10 cellular contexts compared by ENCODE assay signal in the genomic region with DNA sequence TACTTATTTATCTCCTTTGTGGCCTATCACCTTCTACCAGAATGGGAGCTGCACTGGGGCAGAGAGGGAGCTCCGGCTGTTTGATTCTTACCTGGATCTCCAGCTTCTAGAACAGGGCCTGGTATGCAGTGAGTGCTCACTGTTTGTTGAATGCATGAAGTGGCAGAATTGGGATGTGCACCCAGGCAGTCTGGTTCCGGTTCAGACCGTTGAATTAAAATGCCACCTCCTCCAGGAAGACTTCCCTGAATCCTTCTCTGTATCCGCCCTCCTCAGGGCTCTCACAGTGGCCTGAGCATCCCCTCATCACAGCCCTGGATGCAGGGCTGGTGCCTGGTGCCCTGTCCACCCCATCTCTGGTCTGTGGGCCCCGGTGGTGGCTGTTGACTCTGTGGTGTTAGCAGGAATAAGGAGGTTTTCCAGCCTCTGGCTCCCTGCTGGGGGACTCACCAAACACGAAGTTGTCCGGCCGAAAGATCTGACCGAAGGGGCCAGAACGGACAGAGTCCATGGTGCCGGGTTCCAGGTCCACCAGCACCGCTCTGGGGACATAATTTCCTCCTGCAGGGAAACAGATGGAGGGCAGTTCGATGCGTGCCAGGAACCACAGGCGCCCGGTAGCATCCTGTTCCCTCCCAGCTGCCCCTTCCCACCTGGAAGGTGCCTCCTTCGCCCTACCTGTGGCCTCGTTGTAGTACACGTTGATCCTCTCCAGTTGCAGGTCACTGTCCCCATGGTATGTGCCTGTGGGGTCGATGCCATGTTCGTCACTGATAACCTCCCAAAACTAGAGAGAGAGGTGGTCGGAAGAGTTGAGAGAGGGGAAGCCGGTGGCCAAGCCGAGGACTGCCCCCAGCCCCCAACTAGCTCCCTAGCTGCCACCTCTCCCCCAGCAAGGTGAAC. TPM values are rescaled to one million over a fixed set of nuclear protein-coding genes. Genes with fewer than 3 reads are reported as not detected.
DNase-seq lines count a peak whose midpoint lies in the region; ATAC-seq and TF ChIP-seq lines count a peak whose summit lies in the region.
"Had no signal": no experiment of that assay in that cellular context is flagged by ENCODE, and none has a peak within 500 bp of the region (broad histone marks: within the 10 kb centered on the region; RNA-seq: fewer than 3 reads in every experiment).

No MANE protein-coding gene starts in this region.

- H2BK120ac ChIP-seq in neuronal stem cell (ENCODE audit: low read depth, low read length) = peak overlapping the region; percentile 74

- WGBS in neuronal stem cell (ENCODE audit: extremely low coverage in 2 of 2, insufficient read length in 2 of 2, insufficient replicate concordance in 1 of 2), 2 donors = no CpG with 5 or more reads among the region's 24 CpGs
- whole genome bisulfite sequencing in upper lobe of left lung, 2 donors = 65 to 70% methylated on average over 13 to 24 of the region's 24 CpGs

- H2AFZ ChIP-seq in Loucy (ENCODE audit: low read length) (no peak overlapping the region), neuronal stem cell (ENCODE audit: low read length) (peak overlapping the region; percentile 93)
- H2AFZ ChIP-seq: PC-9 had no signal

- H4K91ac ChIP-seq in neuronal stem cell (ENCODE audit: low read depth, low read length, poor library complexity) = peak overlapping the region; percentile 85

- TF ChIP-seq EP300 in upper lobe of left lung (IDR thresholded peaks at IDR 0.05) = no peak

- no peaks in the 10 kb centered on the region for H3K79me1 ChIP-seq in neuronal stem cell (ENCODE audit: low read depth, low read length)

- no peak overlapping the region for H3K27ac Mint-ChIP-seq in dendritic cell treated with granulocyte-macrophage colony-stimulating factor and Interleukin-4, amounts not matched to agents 40 ng/mL and 50 ng/mL, for 4 days

- H3K4ac ChIP-seq in neuronal stem cell (ENCODE audit: low read length) = no peak overlapping the region

- H3K14ac ChIP-seq in neuronal stem cell (ENCODE audit: low read length) = peak overlapping the region; percentile 100

- no peaks in the 10 kb centered on the region for H3K79me2 ChIP-seq in DOHH2 (ENCODE audit: control insufficient read depth, low read length)
- no peaks in the 10 kb centered on the region for H3K79me2 ChIP-seq in Loucy (ENCODE audit: insufficient read depth, low read length)

- peaks cover 18% of the 10 kb centered on the region for H3K4me1 ChIP-seq in DOHH2 (ENCODE audit: control insufficient read depth, low read length)
- H3K4me1 ChIP-seq in Loucy (ENCODE audit: insufficient read depth, low read length, poor library complexity, severe bottlenecking) = peaks cover 9% of the 10 kb centered on the region
- H3K4me1 ChIP-seq in neuronal stem cell (ENCODE audit: control insufficient read depth in 2 of 2, insufficient read depth in 1 of 2, low read depth in 1 of 2, low read length in 2 of 2) = peaks cover 0 to 2% of the 10 kb centered on the region in 2 donors
- peaks cover 11 to 15% (median 11%) of the 10 kb centered on the region in 4 donors for H3K4me1 ChIP-seq in upper lobe of left lung

- DNase-seq in neuronal stem cell (ENCODE audit: low spot score) (no peak), OCI-M1 (lab: John Stamatoyannopoulos, UW) (no peak), amniotic stem cell (lab: John Stamatoyannopoulos, UW) (no peak), upper lobe of left lung (no peak)
- no peak for DNase-seq in activated CD4-positive, CD25-positive, alpha-beta regulatory T cell treated with anti-CD3 and anti-CD28 coated beads, Interleukin-2, amount 50 U/mL, for 72 hours
- DNase-seq: PC-9 had no signal

- TF ChIP-seq POLR2A in upper lobe of left lung (IDR thresholded peaks at IDR 0.05) = no peak

- H4K8ac ChIP-seq in neuronal stem cell (ENCODE audit: low read depth, low read length) = no peak overlapping the region

- H3K4me2 ChIP-seq in DOHH2 (ENCODE audit: low read length) (peak overlapping the region; percentile 65), Loucy (ENCODE audit: low read depth, low read length, poor library complexity, severe bottlenecking) (peak overlapping the region; percentile 70), neuronal stem cell (ENCODE audit: insufficient read depth, low read length, poor library complexity, severe bottlenecking) (peak overlapping the region; percentile 94)
- H3K4me2 ChIP-seq: PC-9 had no signal

- H3K4me3 ChIP-seq in DOHH2 (ENCODE audit: low read length) (peak overlapping the region; percentile 72; the same call in 1 of the 2 replicates), Loucy (ENCODE audit: low read length, poor library complexity, severe bottlenecking) (peak overlapping the region; percentile 71), neuronal stem cell (ENCODE audit: low read length in 2 of 2) (peak overlapping the region; percentile 31 to 97), upper lobe of left lung (peak overlapping the region in 1 of 4 donors; percentile 39)
- H3K4me3 ChIP-seq: PC-9 had no signal

- H3K9me3 Mint-ChIP-seq in dendritic cell treated with granulocyte-macrophage colony-stimulating factor and Interleukin-4, amounts not matched to agents 40 ng/mL and 50 ng/mL, for 4 days = no peaks in the 10 kb centered on the region

- H3K4me3 Mint-ChIP-seq in dendritic cell treated with granulocyte-macrophage colony-stimulating factor and Interleukin-4, amounts not matched to agents 40 ng/mL and 50 ng/mL, for 4 days = peak overlapping the region; percentile 35

- H2BK15ac ChIP-seq in neuronal stem cell (ENCODE audit: low read length) = peak overlapping the region; percentile 98

- H2AK5ac ChIP-seq in neuronal stem cell (ENCODE audit: low read depth, low read length) = peak overlapping the region; percentile 20

- no peak for ATAC-seq in upper lobe of left lung (ENCODE audit: low FRiP score in 2 of 2)

- peak overlapping the region; percentile 92 for H3K23ac ChIP-seq in neuronal stem cell (ENCODE audit: low read depth, low read length, poor library complexity)

- H3K18ac ChIP-seq in neuronal stem cell (ENCODE audit: low read length) = peak overlapping the region; percentile 95

- H3K27me3 ChIP-seq in DOHH2 (ENCODE audit: control insufficient read depth, low read length) (peaks cover 34% of the 10 kb centered on the region), Loucy (ENCODE audit: insufficient read depth, low read length, poor library complexity, severe bottlenecking) (no peaks in the 10 kb centered on the region), neuronal stem cell (ENCODE audit: control insufficient read depth in 3 of 3, insufficient read depth in 3 of 3, low read depth in 1 of 3, low read length in 3 of 3) (peaks cover 2 to 52% (median 11%) of the 10 kb centered on the region in 3 experiments), upper lobe of left lung (peaks cover 0 to 19% (median 9%) of the 10 kb centered on the region in 4 donors)

- H3K9me3 ChIP-seq in DOHH2 (ENCODE audit: control insufficient read depth, insufficient read depth, low read length) (no peaks in the 10 kb centered on the region), Loucy (ENCODE audit: insufficient read depth, low read depth, low read length) (no peaks in the 10 kb centered on the region), neuronal stem cell (replicated peaks in 1 of 2; ENCODE audit: control insufficient read depth in 2 of 2, insufficient read depth in 1 of 2, low read depth in 1 of 2, low read length in 2 of 2) (peaks cover 0 to 2% of the 10 kb centered on the region in 2 donors), upper lobe of left lung (no peaks in the 10 kb centered on the region)

- H3K9ac ChIP-seq in Loucy (ENCODE audit: low read depth, low read length, poor library complexity, severe bottlenecking) = no peak overlapping the region
- H3K9ac ChIP-seq in neuronal stem cell (ENCODE audit: low read depth, low read length, poor library complexity) = peak overlapping the region; percentile 97

- TF ChIP-seq CTCF in DOHH2 (IDR thresholded peaks at IDR 0.05; ENCODE audit: low read depth, low read length, poor library complexity, severe bottlenecking) (no peak), Loucy (conservative IDR thresholded peaks at IDR 0.05; ENCODE audit: low read length) (no peak), upper lobe of left lung (IDR thresholded peaks at IDR 0.05) (no peak)

- intact Hi-C loops in dendritic cell treated with granulocyte-macrophage colony-stimulating factor and Interleukin-4, amounts not matched to agents 40 ng/mL and 50 ng/mL, for 4 days (cut with micrococcal nuclease) = no loop called here

- H3K9me2 ChIP-seq in DOHH2 (replicated peaks; ENCODE audit: control insufficient read depth, low read length) = no peaks in the 10 kb centered on the region
- no peaks in the 10 kb centered on the region for H3K9me2 ChIP-seq in Loucy (replicated peaks; ENCODE audit: low read depth, low read length)

- H3K36me3 ChIP-seq in DOHH2 (ENCODE audit: control insufficient read depth, low read length) (no peaks in the 10 kb centered on the region), Loucy (ENCODE audit: insufficient read depth, low read length) (no peaks in the 10 kb centered on the region), neuronal stem cell (replicated peaks in 1 of 2; ENCODE audit: control insufficient read depth in 2 of 2, insufficient read depth in 2 of 2, low read length in 2 of 2) (peaks cover 0 to 3% of the 10 kb centered on the region in 2 donors), upper lobe of left lung (no peaks in the 10 kb centered on the region)

- no peak overlapping the region for H2BK12ac ChIP-seq in neuronal stem cell (ENCODE audit: low read length)

- no peak overlapping the region for H2BK5ac ChIP-seq in neuronal stem cell (ENCODE audit: low read length)

- H3F3A ChIP-seq in DOHH2 (ENCODE audit: control insufficient read depth, insufficient read depth) = no peaks in the 10 kb centered on the region
- no peaks in the 10 kb centered on the region for H3F3A ChIP-seq in Loucy (ENCODE audit: low read depth)

- peaks cover 24% of the 10 kb centered on the region for H3K4me1 Mint-ChIP-seq in dendritic cell treated with granulocyte-macrophage colony-stimulating factor and Interleukin-4, amounts not matched to agents 40 ng/mL and 50 ng/mL, for 4 days (ENCODE audit: low read depth)

- peaks cover 58% of the 10 kb centered on the region for H3K27me3 Mint-ChIP-seq in dendritic cell treated with granulocyte-macrophage colony-stimulating factor and Interleukin-4, amounts not matched to agents 40 ng/mL and 50 ng/mL, for 4 days

- no peaks in the 10 kb centered on the region for H3K36me3 Mint-ChIP-seq in dendritic cell treated with granulocyte-macrophage colony-stimulating factor and Interleukin-4, amounts not matched to agents 40 ng/mL and 50 ng/mL, for 4 days (ENCODE audit: low read depth)

- H3K27ac ChIP-seq in DOHH2 (ENCODE audit: low read depth, low read length) = no peak overlapping the region
- H3K27ac ChIP-seq in neuronal stem cell (replicated peaks; ENCODE audit: low read length) = no peak overlapping the region
- no peak overlapping the region for H3K27ac ChIP-seq in upper lobe of left lung
- H3K27ac ChIP-seq: PC-9 had no signal

- H4K20me1 ChIP-seq in DOHH2 (ENCODE audit: control insufficient read depth, insufficient read depth, low read depth, low read length) = no peaks in the 10 kb centered on the region
- H4K20me1 ChIP-seq in Loucy (ENCODE audit: insufficient read depth, low read length, poor library complexity, severe bottlenecking) = no peaks in the 10 kb centered on the region

RNA-seq across cellular contexts. Expression of gene TUBB4A, which starts 1.0 kb away (rescaled TPM):
- polyA plus RNA-seq in neuronal stem cell (2013, experiment 1 of 2) = 30.8 TPM
- 30.4 TPM for polyA plus RNA-seq in neuronal stem cell (2013, experiment 2 of 2)
- total RNA-seq in upper lobe of left lung = 1 to 10 TPM in 2 of 6 donors, under 1 TPM in 3, not detected in 1; 0.54 to 1.5 (median 0.76) TPM
- total RNA-seq: PC-9 had no signal

RNA-seq across cellular contexts. Expression of gene DENND1C, which starts 19.5 kb away (rescaled TPM):
- 0.61 TPM for polyA plus RNA-seq in neuronal stem cell (2013, experiment 1 of 2)
- polyA plus RNA-seq in neuronal stem cell (2013, experiment 2 of 2) = 0.60 TPM
- total RNA-seq in upper lobe of left lung = 10 to 100 TPM in 5 of 6 donors, 1 to 10 TPM in 1; 5.8 to 31.4 (median 12.6) TPM
- total RNA-seq: M059J, PC-9 had no signal

RNA-seq across cellular contexts. Expression of gene TNFSF9, which starts 29.7 kb away (rescaled TPM):
- 1.5 TPM for polyA plus RNA-seq in neuronal stem cell (2013, experiment 1 of 2)
- polyA plus RNA-seq in neuronal stem cell (2013, experiment 2 of 2) = 1.8 TPM
- total RNA-seq in upper lobe of left lung = 10 to 100 TPM in 2 of 6 donors, 1 to 10 TPM in 4; 6.3 to 11.6 (median 8.4) TPM

RNA-seq across cellular contexts. Expression of gene CRB3, which starts 37.0 kb away (rescaled TPM):
- 0.04 TPM for polyA plus RNA-seq in neuronal stem cell (2013, experiment 1 of 2)
- 0.10 TPM for polyA plus RNA-seq in neuronal stem cell (2013, experiment 2 of 2)
- total RNA-seq in upper lobe of left lung = 100 to 1,000 TPM in 1 of 6 donors, 10 to 100 TPM in 5; 51.1 to 120 (median 74.1) TPM

RNA-seq across cellular contexts. Expression of gene SLC25A23, which starts 41.5 kb away (rescaled TPM):
- 52.7 TPM for polyA plus RNA-seq in neuronal stem cell (2013, experiment 1 of 2)
- polyA plus RNA-seq in neuronal stem cell (2013, experiment 2 of 2) = 51.9 TPM
- 100 to 1,000 TPM in 1 of 6 donors, 10 to 100 TPM in 5; 29.3 to 133 (median 64.5) TPM for total RNA-seq in upper lobe of left lung
